In the genomic region with DNA sequence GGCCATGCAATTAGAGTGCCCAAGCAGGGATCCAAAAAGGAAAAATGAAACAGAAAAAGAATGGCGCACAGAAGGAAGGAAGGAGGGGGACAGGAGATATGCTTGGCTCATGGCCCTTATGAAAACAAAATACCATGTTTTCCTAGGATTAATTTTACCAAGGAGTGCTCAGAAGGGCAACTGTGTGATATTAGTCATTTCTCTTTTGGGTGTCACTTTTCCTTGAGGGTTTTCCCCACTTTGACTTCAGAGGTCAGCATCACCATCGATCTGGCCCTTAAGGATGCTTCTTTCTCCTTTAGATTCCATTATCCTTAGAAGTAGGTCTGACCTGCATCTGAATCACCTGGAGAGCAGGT, we compare ENCODE assay signal across 11 cellular contexts. TPM values are rescaled to one million over a fixed set of nuclear protein-coding genes. Genes with fewer than 3 reads are reported as not detected.
DNase-seq lines count a peak whose midpoint lies in the region; ATAC-seq and TF ChIP-seq lines count a peak whose summit lies in the region.
"Had no signal": no experiment of that assay in that cellular context is flagged by ENCODE, and none has a peak within 500 bp of the region (broad histone marks: within the 10 kb centered on the region; RNA-seq: fewer than 3 reads in every experiment).

No MANE protein-coding gene starts in this region.

- H3K9me3 Mint-ChIP-seq in HFFc6, result no peaks in the 10 kb centered on the region
- H3K9me3 Mint-ChIP-seq in central memory CD8-positive, alpha-beta T cell, result no peaks in the 10 kb centered on the region
- no peaks in the 10 kb centered on the region for H3K9me3 Mint-ChIP-seq in naive B cell

- H3K36me3 Mint-ChIP-seq in HFFc6 (ENCODE audit: low read depth) (0 out of 2 replicates have a peak, but pooled peaks cover 4% of the 10 kb centered on the region), naive B cell (peaks cover 14 to 17% of the 10 kb centered on the region in 2 donors)
- H3K36me3 Mint-ChIP-seq in central memory CD8-positive, alpha-beta T cell (ENCODE audit: insufficient read depth), result peaks cover 35% of the 10 kb centered on the region

- POLR2A ChIA-PET in AG04449 (lab: Yijun Ruan, JAX), result no interaction called here

- TF ChIP-seq CTCF in AG04449 (IDR thresholded peaks at IDR 0.05; ENCODE audit: insufficient read depth, low read length, missing control alignments) (no peak), HFFc6 (IDR thresholded peaks at IDR 0.05) (no peak)

- peak overlapping the region; percentile 75 for H3K4me3 ChIP-seq in AG04449 (ENCODE audit: low read depth, low read length)

- DNase-seq in AG04449 (ENCODE audit: low read depth, low spot score), result no peak
- no peak for DNase-seq in HFFc6
- DNase-seq in central memory CD8-positive, alpha-beta T cell (ENCODE audit: low spot score in 2 of 2), result no peak
- DNase-seq in naive B cell, result no peak
- no peak for DNase-seq in GF-D8 (lab: John Stamatoyannopoulos, UW)
- no peak for DNase-seq in stimulated activated naive CD4-positive, alpha-beta T cell (lab: John Stamatoyannopoulos, UW)
- DNase-seq: activated CD4-positive, alpha-beta T cell treated with anti-CD3 and anti-CD28 coated beads for 1 hour; head of caudate nucleus; NCI-H1105 treated with DMSO at 0.1 percent for 48 hours had no signal

- H3K4me3 Mint-ChIP-seq in HFFc6 (peak overlapping the region; percentile 92), naive B cell (peak overlapping the region; percentile 86 to 99 (median 97))
- peak overlapping the region; percentile 90 for H3K4me3 Mint-ChIP-seq in central memory CD8-positive, alpha-beta T cell

- CTCF ChIA-PET in AG04449 (lab: Yijun Ruan, JAX), result interaction anchor here (1.0 to 6.6 kb wide), 2 partner anchors 120 to 224 kb away, joined by 5 to 76 read pairs; no protein-coding TSS in a partner anchor

- H3K27ac Mint-ChIP-seq in HFFc6 (peak overlapping the region; percentile 89; the same call in 1 of the 2 replicates), naive B cell (peak overlapping the region in 5 of 6 donors; percentile 98 to 100 (median 98))
- H3K27ac Mint-ChIP-seq in central memory CD8-positive, alpha-beta T cell (ENCODE audit: low read depth), result peak overlapping the region; percentile 97

- peaks cover under 1% of the 10 kb centered on the region for H3K27me3 Mint-ChIP-seq in HFFc6 (ENCODE audit: insufficient read depth)
- no peaks in the 10 kb centered on the region for H3K27me3 Mint-ChIP-seq in central memory CD8-positive, alpha-beta T cell
- H3K27me3 Mint-ChIP-seq in naive B cell, result no peaks in the 10 kb centered on the region

- ATAC-seq in central memory CD8-positive, alpha-beta T cell (replicated peaks; ENCODE audit: extremely low read depth, poor library complexity, severe bottlenecking), result no peak
- ATAC-seq in naive B cell (ENCODE audit: low read depth in 2 of 2) (no peak), GM21529 (IDR thresholded peaks at IDR 0.05; ENCODE audit: unreplicated experiment) (no peak), GM18858 (IDR thresholded peaks at IDR 0.05; ENCODE audit: unreplicated experiment) (no peak)

- H3K4me1 Mint-ChIP-seq in HFFc6 (ENCODE audit: low read depth), result peaks cover 36% of the 10 kb centered on the region
- H3K4me1 Mint-ChIP-seq in central memory CD8-positive, alpha-beta T cell, result peaks cover 59% of the 10 kb centered on the region
- peaks cover 60 to 75% (median 73%) of the 10 kb centered on the region in 3 donors for H3K4me1 Mint-ChIP-seq in naive B cell

RNA-seq across cellular contexts. Expression of a gene that starts 1.4 kb away (rescaled TPM):
- total RNA-seq in HFFc6 (2021; fragmentation: NEBNext Ultra II Directional; extraction: Animal tissue kit (Norgen Biotek cat#: 25700)), result 10 to 100 TPM in 4 of 6 experiments, 1 to 10 TPM in 2; 5.3 to 16.1 (median 12.8) TPM
- 10 to 100 TPM in 5 of 6 donors, 1 to 10 TPM in 1; 5.9 to 45.2 (median 34.2) TPM for polyA plus RNA-seq in naive B cell (ENCODE audit: low read depth in 6 of 6)
